35 cellular contexts compared by ENCODE assay signal in the genomic region with DNA sequence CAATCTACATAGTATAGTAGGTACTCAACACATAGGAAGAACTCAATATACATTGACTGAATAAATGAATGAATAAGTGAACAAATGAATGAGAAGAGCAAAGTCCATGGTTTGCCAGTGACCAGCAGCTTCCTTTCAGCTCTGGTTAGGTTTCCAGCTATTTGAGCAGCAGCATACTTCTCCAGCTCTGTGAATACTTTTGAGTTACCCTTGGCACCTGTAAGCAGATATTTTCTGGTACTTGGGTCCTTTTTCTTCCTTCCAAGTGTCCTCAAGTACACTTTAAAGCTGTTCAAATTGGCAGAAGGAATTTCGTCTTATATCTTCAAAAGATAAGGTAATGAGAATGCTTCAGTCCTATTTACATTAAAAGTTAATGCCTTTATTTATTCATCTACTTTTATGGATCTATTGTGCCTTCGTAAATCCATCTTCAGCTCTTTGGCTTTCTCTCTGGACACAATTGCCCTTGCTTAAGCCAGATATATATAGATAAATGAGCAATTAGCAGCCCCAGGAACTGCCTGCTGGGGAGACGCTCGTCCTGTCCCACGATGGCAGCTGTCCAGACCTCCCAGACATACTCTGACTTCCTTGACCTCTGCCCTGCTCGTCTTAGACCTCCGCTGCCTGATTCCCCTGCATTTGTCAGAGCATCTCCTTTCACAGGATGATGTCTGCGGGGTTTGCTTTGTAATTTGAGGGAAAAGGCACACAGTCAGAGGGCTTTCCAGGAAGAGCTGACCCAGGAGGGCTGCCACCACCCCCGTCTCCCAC.
DNase-seq lines count a peak whose midpoint lies in the region; ATAC-seq, FAIRE-seq and TF ChIP-seq lines count a peak whose summit lies in the region.
"Had no signal": no experiment of that assay in that cellular context is flagged by ENCODE, and none has a peak within 500 bp of the region (broad histone marks: within the 10 kb centered on the region; RNA-seq: fewer than 3 reads in every experiment).

No MANE protein-coding gene starts in this region.

- POLR2A ChIA-PET in HepG2 (lab: Yijun Ruan, JAX) = no interaction called here

- H3K4me1 Mint-ChIP-seq in nephron = peaks cover 32% of the 10 kb centered on the region
- H3K4me1 Mint-ChIP-seq: activated CD4-positive, alpha-beta T cell treated with anti-CD3 and anti-CD28 coated beads, Interleukin-2, amount 10 ng/mL, durations not matched to agents 7 days and 5 days; activated naive CD8-positive, alpha-beta T cell treated with anti-CD3 and anti-CD28 coated beads, Interleukin-2, amount 10 ng/mL, durations not matched to agents 7 days and 5 days; CD14-positive monocyte; stimulated activated effector memory CD8-positive, alpha-beta T cell treated with anti-CD3 and anti-CD28 coated beads, Interleukin-12 subunit alpha, Interleukin-12 subunit beta, amount 100 ng/mL, for 72 hours; T-cell had no signal

- H3K4me3 ChIP-seq in liver (ENCODE audit: low read depth in 1 of 3, low read length in 3 of 3) = no peak overlapping the region
- no peak overlapping the region for H3K4me3 ChIP-seq in HepG2 (replicated peaks in 1 of 3; ENCODE audit: insufficient read depth in 1 of 3, low read depth in 2 of 3, low read length in 3 of 3)
- H3K4me3 ChIP-seq: ascending aorta, SJCRH30 had no signal

- no peaks in the 10 kb centered on the region for H3K79me2 ChIP-seq in HepG2 (ENCODE audit: insufficient read depth, low read length)

- intact Hi-C loops in HepG2 (cut with micrococcal nuclease; ENCODE audit: unreplicated experiment) = no loop called here

- H3K27ac ChIP-seq in liver (ENCODE audit: low read depth in 1 of 2, low read length in 2 of 2) (no peak overlapping the region), HepG2 (ENCODE audit: extremely low read length, insufficient read depth, low read length) (no peak overlapping the region)
- H3K27ac ChIP-seq: 22Rv1, ascending aorta, SJCRH30 had no signal

- BruUV-seq in HepG2 (replicated peaks; lab: Mats Ljungman, UMichigan) = no TSS peak

- peaks cover 8% of the 10 kb centered on the region for H3K27me3 Mint-ChIP-seq in nephron (ENCODE audit: low read depth)
- H3K27me3 Mint-ChIP-seq: activated CD4-positive, alpha-beta T cell treated with anti-CD3 and anti-CD28 coated beads, Interleukin-2, amount 10 ng/mL, durations not matched to agents 7 days and 5 days; activated T-cell treated with anti-CD3 and anti-CD28 coated beads, Interleukin-2, amount 50 U/mL, for 24 hours; T-cell had no signal

- DNase-seq in HepG2 (ENCODE audit: low spot score) (no peak), glomerular visceral epithelial cell (ENCODE audit: extremely low spot score) (peak; percentile 7), NCI-H1048 (lab: John Stamatoyannopoulos, UW) (no peak), C1 segment of cervical spinal cord (lab: John Stamatoyannopoulos, UW) (no peak), hypothalamus (lab: John Stamatoyannopoulos, UW) (no peak), iPS-NIHi7 (ENCODE audit: extremely low spot score) (no peak)
- DNase-seq: activated CD4-positive, alpha-beta T cell treated with anti-CD3 and anti-CD28 coated beads, Interleukin-2, amount 10 ng/mL, durations not matched to agents 7 days and 5 days; activated gamma-delta T cell; activated naive CD8-positive, alpha-beta T cell treated with anti-CD3 and anti-CD28 coated beads, Interleukin-2, amount 10 ng/mL, durations not matched to agents 7 days and 5 days; activated T-cell treated with anti-CD3 and anti-CD28 coated beads, Interleukin-2, amount 50 U/mL, for 24 hours; caudate nucleus; DND-41; erythroblast; foreskin fibroblast; head of caudate nucleus; kidney glomerular epithelial cell; mesendoderm; NCI-H1092; NCI-H1694 treated with DMSO at 0.1 percent for 48 hours; NCI-H446; NCI-H774; occipital lobe; SJCRH30; T-cell; trophoblast cell had no signal

- TF ChIP-seq EP300 in HepG2 (IDR thresholded peaks at IDR 0.05; ENCODE audit: low read depth in 2 of 2, low read length in 2 of 2) (no peak), HepG2 (CRISPR knock-in tag; IDR thresholded peaks at IDR 0.05; ENCODE audit: borderline replicate concordance) (no peak)

- TF ChIP-seq POLR2A in HepG2 (IDR thresholded peaks at IDR 0.05; ENCODE audit: insufficient read depth in 1 of 2, low read depth in 2 of 2, low read length in 2 of 2) = no peak

- H3K4me2 ChIP-seq in HepG2 (ENCODE audit: low read depth, low read length) = no peak overlapping the region

- peak overlapping the region; percentile 35 to 86 (median 71) for H3K27ac Mint-ChIP-seq in nephron
- H3K27ac Mint-ChIP-seq: activated CD4-positive, alpha-beta T cell treated with anti-CD3 and anti-CD28 coated beads, Interleukin-2, amount 10 ng/mL, durations not matched to agents 7 days and 5 days; activated naive CD8-positive, alpha-beta T cell treated with anti-CD3 and anti-CD28 coated beads, Interleukin-2, amount 10 ng/mL, durations not matched to agents 7 days and 5 days; activated T-cell treated with anti-CD3 and anti-CD28 coated beads, Interleukin-2, amount 50 U/mL, for 24 hours; CD14-positive monocyte; stimulated activated effector memory CD8-positive, alpha-beta T cell treated with anti-CD3 and anti-CD28 coated beads, Interleukin-12 subunit alpha, Interleukin-12 subunit beta, amount 100 ng/mL, for 72 hours; T-cell; WTC11 had no signal

- no peaks in the 10 kb centered on the region for H3K36me3 Mint-ChIP-seq in nephron (ENCODE audit: low read depth)
- H3K36me3 Mint-ChIP-seq: activated naive CD8-positive, alpha-beta T cell treated with anti-CD3 and anti-CD28 coated beads, Interleukin-2, amount 10 ng/mL, durations not matched to agents 7 days and 5 days; CD14-positive monocyte; stimulated activated effector memory CD8-positive, alpha-beta T cell treated with anti-CD3 and anti-CD28 coated beads, Interleukin-12 subunit alpha, Interleukin-12 subunit beta, amount 100 ng/mL, for 72 hours; T-cell; WTC11 had no signal

- H3K4me1 ChIP-seq in liver (ENCODE audit: control insufficient read depth in 4 of 4, insufficient read depth in 4 of 4, low read length in 3 of 4) (no peaks in the 10 kb centered on the region), HepG2 (ENCODE audit: insufficient read depth, low read length) (no peaks in the 10 kb centered on the region)
- H3K4me1 ChIP-seq: ascending aorta, SJCRH30 had no signal

- H3K27me3 ChIP-seq in liver (ENCODE audit: control insufficient read depth in 4 of 4, insufficient read depth in 4 of 4, low read length in 3 of 4) (no peaks in the 10 kb centered on the region), HepG2 (ENCODE audit: control insufficient read depth in 1 of 2, insufficient read depth in 2 of 2, low read length in 2 of 2) (no peaks in the 10 kb centered on the region)
- H3K27me3 ChIP-seq: ascending aorta, SJCRH30 had no signal

- peak overlapping the region in 2 of 3 experiments; percentile 8 to 9 for H3K4me3 Mint-ChIP-seq in nephron
- H3K4me3 Mint-ChIP-seq: activated CD4-positive, alpha-beta T cell treated with anti-CD3 and anti-CD28 coated beads, Interleukin-2, amount 10 ng/mL, durations not matched to agents 7 days and 5 days; activated naive CD8-positive, alpha-beta T cell treated with anti-CD3 and anti-CD28 coated beads, Interleukin-2, amount 10 ng/mL, durations not matched to agents 7 days and 5 days; activated T-cell treated with anti-CD3 and anti-CD28 coated beads, Interleukin-2, amount 50 U/mL, for 24 hours; CD14-positive monocyte; stimulated activated effector memory CD8-positive, alpha-beta T cell treated with anti-CD3 and anti-CD28 coated beads, Interleukin-12 subunit alpha, Interleukin-12 subunit beta, amount 100 ng/mL, for 72 hours; T-cell; WTC11 had no signal

- no peaks in the 10 kb centered on the region for H3K36me3 ChIP-seq in liver (ENCODE audit: control insufficient read depth in 4 of 4, insufficient read depth in 3 of 4, low read depth in 1 of 4, low read length in 3 of 4)
- H3K36me3 ChIP-seq in HepG2 (replicated peaks in 1 of 2; ENCODE audit: control insufficient read depth in 1 of 2, insufficient read depth in 2 of 2, low read length in 2 of 2) = no peaks in the 10 kb centered on the region
- H3K36me3 ChIP-seq: ascending aorta, SJCRH30 had no signal

- H2AFZ ChIP-seq in HepG2 (ENCODE audit: low read length) = no peak overlapping the region

- ATAC-seq in HepG2 = no peak
- ATAC-seq: stimulated activated effector memory CD8-positive, alpha-beta T cell treated with anti-CD3 and anti-CD28 coated beads, Interleukin-12 subunit alpha, Interleukin-12 subunit beta, amount 100 ng/mL, for 72 hours; T-cell; WTC11 had no signal

- no peaks in the 10 kb centered on the region for H4K20me1 ChIP-seq in HepG2 (ENCODE audit: insufficient read depth, low read length)

- H3K9ac ChIP-seq in liver (ENCODE audit: low read depth in 1 of 2, low read length in 2 of 2) (no peak overlapping the region), HepG2 (ENCODE audit: insufficient read depth, low read depth, low read length) (no peak overlapping the region)

- H3K9me3 Mint-ChIP-seq in nephron = no peaks in the 10 kb centered on the region
- H3K9me3 Mint-ChIP-seq: activated CD4-positive, alpha-beta T cell treated with anti-CD3 and anti-CD28 coated beads, Interleukin-2, amount 10 ng/mL, durations not matched to agents 7 days and 5 days; activated naive CD8-positive, alpha-beta T cell treated with anti-CD3 and anti-CD28 coated beads, Interleukin-2, amount 10 ng/mL, durations not matched to agents 7 days and 5 days; activated T-cell treated with anti-CD3 and anti-CD28 coated beads, Interleukin-2, amount 50 U/mL, for 24 hours; stimulated activated effector memory CD8-positive, alpha-beta T cell treated with anti-CD3 and anti-CD28 coated beads, Interleukin-12 subunit alpha, Interleukin-12 subunit beta, amount 100 ng/mL, for 72 hours; WTC11 had no signal

- no peak for TF ChIP-seq CTCF in liver (IDR thresholded peaks at IDR 0.05; ENCODE audit: low read depth, low read length, missing input control)
- TF ChIP-seq CTCF in HepG2 (CRISPR knock-in tag; IDR thresholded peaks at IDR 0.05) = no peak
- TF ChIP-seq CTCF in nephron (IDR thresholded peaks at IDR 0.05; ENCODE audit: unreplicated experiment in 3 of 3) = no peak

- CTCF ChIA-PET in HepG2 (lab: Yijun Ruan, JAX; ENCODE audit: low intra/inter-chr PET ratio, low total read pairs) = no interaction called here

- 49% methylated on average over 9 of the region's 9 CpGs for WGBS in liver
- 2% methylated on average over 8 of the region's 9 CpGs for WGBS in HepG2 (ENCODE audit: low lambda C conversion rate)

- TF ChIP-seq RAD21 in liver (IDR thresholded peaks at IDR 0.05) = no peak
- no peak for TF ChIP-seq RAD21 in HepG2 (CRISPR knock-in tag; IDR thresholded peaks at IDR 0.05)

- FAIRE-seq in HepG2 (lab: Jason Lieb, UNC) = no peak
- FAIRE-seq: GM18507, H1, RCC 7860 had no signal

- H3K9me3 ChIP-seq in liver (ENCODE audit: control insufficient read depth in 4 of 4, low read length in 3 of 4) (no peaks in the 10 kb centered on the region), HepG2 (ENCODE audit: low read length) (peaks cover 86% of the 10 kb centered on the region)
- H3K9me3 ChIP-seq: ascending aorta, SJCRH30 had no signal

- in situ Hi-C loops in HepG2 (cut with HindIII; ENCODE audit: extremely low pct_ligation_motif_present, low pct_unique_long_range_greater_than_20kb) = no loop called here

TF ChIP-seq in liver, 16 proteins besides CTCF, POLR2A, EP300 and RAD21:
- TF ChIP-seq NR2F2 (IDR thresholded peaks at IDR 0.05) (peak; percentile 34), YY1 (IDR thresholded peaks at IDR 0.05) (no peak)

TF ChIP-seq in HepG2, 621 proteins besides CTCF, POLR2A, EP300 and RAD21 (continues in another document):
- no peak for TF ChIP-seq KLF11 (CRISPR knock-in tag; IDR thresholded peaks at IDR 0.05)
- no peak for TF ChIP-seq ZNF3 (CRISPR knock-in tag; IDR thresholded peaks at IDR 0.05)
